ENCODE assay signal across 12 cellular contexts in the genomic region with DNA sequence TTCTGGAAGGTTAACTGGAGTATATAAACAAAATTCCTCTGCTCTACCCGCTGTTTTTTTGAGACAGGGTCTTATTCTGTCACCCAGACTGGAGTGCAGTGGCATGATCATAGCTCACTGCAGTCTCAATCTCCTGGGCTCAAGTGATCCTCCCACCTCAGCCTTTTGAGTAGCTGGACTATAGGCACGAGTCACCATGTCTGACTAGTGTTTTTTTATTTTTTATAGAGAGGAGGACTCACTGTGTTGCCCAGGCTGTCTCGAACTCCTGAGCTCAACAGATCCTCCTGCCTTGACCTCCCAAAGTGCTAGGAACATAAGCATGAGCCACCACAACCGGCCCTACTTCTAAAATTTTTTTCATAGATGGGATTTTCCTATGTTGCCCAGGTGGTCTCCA. TPM values are rescaled to one million over a fixed set of nuclear protein-coding genes. Genes with fewer than 3 reads are reported as not detected.
A peak's percentile ranks its signal among the peaks of the same experiment; 100 is the strongest.
DNase-seq lines count a peak whose midpoint lies in the region; ATAC-seq and TF ChIP-seq lines count a peak whose summit lies in the region.
"Had no signal": no experiment of that assay in that cellular context is flagged by ENCODE, and none has a peak within 500 bp of the region (broad histone marks: within the 10 kb centered on the region; RNA-seq: fewer than 3 reads in every experiment).

No MANE protein-coding gene starts in this region.

- H4K20me1 ChIP-seq in SU-DHL-6 (ENCODE audit: low read depth, low read length) (0 out of 2 replicates have a peak, but pooled peaks cover 3% of the 10 kb centered on the region), fibroblast of lung (ENCODE audit: control insufficient read depth, extremely low read depth, insufficient read depth, low read length) (no peaks in the 10 kb centered on the region), smooth muscle cell (ENCODE audit: low read depth) (peaks cover 60% of the 10 kb centered on the region)

- H3K4me2 ChIP-seq in SU-DHL-6 (ENCODE audit: low read depth, low read length, poor library complexity, severe bottlenecking) (peak overlapping the region; percentile 96), fibroblast of lung (ENCODE audit: extremely low read depth, insufficient read depth, low read length) (peak overlapping the region; percentile 85), smooth muscle cell (peak overlapping the region; percentile 98)

- peaks cover 3% of the 10 kb centered on the region for H3K4me1 ChIP-seq in fibroblast of lung (ENCODE audit: control insufficient read depth, extremely low read depth, insufficient read depth, low read length)
- H3K4me1 ChIP-seq in smooth muscle cell (ENCODE audit: low read depth) = peaks cover 14% of the 10 kb centered on the region

- peaks cover 70% of the 10 kb centered on the region for H3K79me2 ChIP-seq in SU-DHL-6 (ENCODE audit: insufficient read depth, low read length)
- peaks cover 70% of the 10 kb centered on the region for H3K79me2 ChIP-seq in fibroblast of lung (ENCODE audit: control insufficient read depth, insufficient read depth, low read length)
- H3K79me2 ChIP-seq in smooth muscle cell (ENCODE audit: low read depth) = peaks cover 72% of the 10 kb centered on the region

- H3K4me3 ChIP-seq in SU-DHL-6 (ENCODE audit: insufficient read depth, low read length, poor library complexity, severe bottlenecking) = no peak overlapping the region
- H3K4me3 ChIP-seq in fibroblast of lung (replicated peaks in 1 of 4; ENCODE audit: control extremely low read depth in 1 of 4, insufficient read depth in 1 of 4, low read depth in 3 of 4, low read length in 4 of 4) = peak overlapping the region in 2 of 4 experiments; percentile 6 to 90
- peak overlapping the region; percentile 91 for H3K4me3 ChIP-seq in smooth muscle cell

- 72% methylated on average over 4 of the region's 4 CpGs for WGBS in smooth muscle cell (ENCODE audit: low lambda C conversion rate)

- no peaks in the 10 kb centered on the region for H3K9me2 ChIP-seq in SU-DHL-6 (replicated peaks; ENCODE audit: insufficient read depth, low read length)

- H3K9ac ChIP-seq in SU-DHL-6 (ENCODE audit: low read length) (no peak overlapping the region), fibroblast of lung (ENCODE audit: insufficient read depth, low read length) (no peak overlapping the region), smooth muscle cell (ENCODE audit: low read depth) (peak overlapping the region; percentile 97)

- H3K9me3 ChIP-seq in SU-DHL-6 (ENCODE audit: insufficient read depth, low read length) (no peaks in the 10 kb centered on the region), fibroblast of lung (ENCODE audit: control insufficient read depth, insufficient read depth, low read depth, low read length) (no peaks in the 10 kb centered on the region), smooth muscle cell (replicated peaks; ENCODE audit: low read depth) (no peaks in the 10 kb centered on the region)
- H3K9me3 ChIP-seq: left lung had no signal

- peaks cover 15% of the 10 kb centered on the region for H3K36me3 Mint-ChIP-seq in activated T-cell treated with anti-CD3 and anti-CD28 coated beads, Interleukin-2, amount 50 U/mL, for 4 hours (ENCODE audit: insufficient read depth)

- H3K36me3 ChIP-seq in SU-DHL-6 (ENCODE audit: low read length) = peaks cover 9% of the 10 kb centered on the region; the same call in 1 of the 2 replicates
- H3K36me3 ChIP-seq in fibroblast of lung (ENCODE audit: control insufficient read depth, insufficient read depth, low read length) = no peaks in the 10 kb centered on the region
- no peaks in the 10 kb centered on the region for H3K36me3 ChIP-seq in smooth muscle cell (ENCODE audit: low read depth)

- no peaks in the 10 kb centered on the region for H3K27me3 ChIP-seq in SU-DHL-6 (ENCODE audit: low read length)
- H3K27me3 ChIP-seq in fibroblast of lung (ENCODE audit: control insufficient read depth, insufficient read depth, low read length) = no peaks in the 10 kb centered on the region
- H3K27me3 ChIP-seq in smooth muscle cell (ENCODE audit: low read depth) = no peaks in the 10 kb centered on the region
- H3K27me3 ChIP-seq: left lung had no signal

- H3K27ac ChIP-seq in SU-DHL-6 (ENCODE audit: low read depth, low read length) (no peak overlapping the region), fibroblast of lung (ENCODE audit: insufficient read depth, low read length) (no peak overlapping the region), smooth muscle cell (ENCODE audit: low read depth) (peak overlapping the region; percentile 96)
- H3K27ac ChIP-seq: epithelial cell of prostate, left lung had no signal

- TF ChIP-seq CTCF in SU-DHL-6 (IDR thresholded peaks at IDR 0.05; ENCODE audit: insufficient read depth, low read length, poor library complexity, severe bottlenecking) (no peak), fibroblast of lung (conservative IDR thresholded peaks at IDR 0.05 in 1 of 2, IDR thresholded peaks at IDR 0.05 in 1 of 2; ENCODE audit: low read depth in 1 of 2, low read length in 2 of 2) (no peak), smooth muscle cell (IDR thresholded peaks at IDR 0.05; ENCODE audit: borderline replicate concordance, insufficient read depth, poor library complexity, severe bottlenecking) (no peak)

- H3K27me3 Mint-ChIP-seq in activated T-cell treated with anti-CD3 and anti-CD28 coated beads, Interleukin-2, amount 50 U/mL, for 4 hours (ENCODE audit: low read depth) = no peaks in the 10 kb centered on the region

- no peak for DNase-seq in activated T-cell treated with anti-CD3 and anti-CD28 coated beads, Interleukin-2, amount 50 U/mL, for 4 hours
- DNase-seq in activated T-cell treated with anti-CD3 and anti-CD28 coated beads, Interleukin-2, amount 50 U/mL, for 1 hour = no peak
- peak in 1 of 2 donors; percentile 8 for DNase-seq in fibroblast of lung (ENCODE audit: low read depth in 2 of 2)
- no peak for DNase-seq in smooth muscle cell (lab: John Stamatoyannopoulos, UW; ENCODE audit: unreplicated experiment)
- DNase-seq in NCI-H187 (lab: John Stamatoyannopoulos, UW) = no peak
- DNase-seq: amniotic stem cell, left lung, NCI-H69 had no signal

- H3K9me3 Mint-ChIP-seq in activated T-cell treated with anti-CD3 and anti-CD28 coated beads, Interleukin-2, amount 50 U/mL, for 4 hours = no peaks in the 10 kb centered on the region

- H3F3A ChIP-seq in SU-DHL-6 (ENCODE audit: insufficient read depth) = 0 out of 2 replicates have a peak, but pooled peaks cover 4% of the 10 kb centered on the region
- no peaks in the 10 kb centered on the region for H3F3A ChIP-seq in smooth muscle cell (ENCODE audit: low read depth)

- ATAC-seq in activated T-cell treated with anti-CD3 and anti-CD28 coated beads, Interleukin-2, amount 50 U/mL, for 4 hours = no peak
- ATAC-seq in GM18517 (IDR thresholded peaks at IDR 0.05; ENCODE audit: unreplicated experiment) = no peak
- ATAC-seq in GM19467 (IDR thresholded peaks at IDR 0.05; ENCODE audit: unreplicated experiment) = no peak
- ATAC-seq: left lung had no signal

- peaks cover 63% of the 10 kb centered on the region for H3K4me1 Mint-ChIP-seq in activated T-cell treated with anti-CD3 and anti-CD28 coated beads, Interleukin-2, amount 50 U/mL, for 4 hours (ENCODE audit: low read depth)

- H3K4me3 Mint-ChIP-seq in activated T-cell treated with anti-CD3 and anti-CD28 coated beads, Interleukin-2, amount 50 U/mL, for 4 hours = peak overlapping the region; percentile 77

- no peak overlapping the region for H2AFZ ChIP-seq in SU-DHL-6 (ENCODE audit: low read depth, low read length, severe bottlenecking)
- H2AFZ ChIP-seq in fibroblast of lung (ENCODE audit: low read length) = no peak overlapping the region
- H2AFZ ChIP-seq in smooth muscle cell (ENCODE audit: low read depth) = no peak overlapping the region

RNA-seq across cellular contexts. Expression of gene RAB18, which starts 2.2 kb away (rescaled TPM):
- total RNA-seq in activated T-cell treated with anti-CD3 and anti-CD28 coated beads, Interleukin-2, amount 50 U/mL, for 4 hours = 10 to 100 TPM; 57.7 to 63.2 (median 63.0) TPM
- 36.0 and 42.1 TPM in 2 replicates for total RNA-seq in fibroblast of lung
- polyA plus RNA-seq in fibroblast of lung = 74.4 and 95.2 TPM in 2 replicates
- polyA plus RNA-seq in fibroblast of lung (2012) = 78.8 and 83.1 TPM in 2 replicates
- 1.3 and 1.7 TPM in 2 replicates for polyA minus RNA-seq in fibroblast of lung (ENCODE audit: low replicate concordance)
- 64.1 and 81.4 TPM in 2 replicates for total RNA-seq in smooth muscle cell
- 122 and 124 TPM in 2 replicates for polyA plus RNA-seq in smooth muscle cell
